In genomic region chr10:59336632-59337031, GRCh38 we compare ENCODE assay signal across 13 cellular contexts. TPM values are rescaled to one million over a fixed set of nuclear protein-coding genes. Genes with fewer than 3 reads are reported as not detected.
A peak's percentile ranks its signal among the peaks of the same experiment; 100 is the strongest.
DNase-seq lines count a peak whose midpoint lies in the region; ATAC-seq and TF ChIP-seq lines count a peak whose summit lies in the region.
"Had no signal": no experiment of that assay in that cellular context is flagged by ENCODE, and none has a peak within 500 bp of the region (broad histone marks: within the 10 kb centered on the region; RNA-seq: fewer than 3 reads in every experiment).

No MANE protein-coding gene starts in this region.

- DNase-seq in HT1080 (ENCODE audit: low read depth) (peak; percentile 54), dorsolateral prefrontal cortex (no peak), lower lobe of right lung (no peak), head of caudate nucleus (no peak), cerebellar nuclear complex (lab: John Stamatoyannopoulos, UW) (no peak)
- DNase-seq: activated CD4-positive, alpha-beta T cell treated with anti-CD3 and anti-CD28 coated beads for 4 hours; activated naive CD4-positive, alpha-beta T cell treated with anti-CD3 and anti-CD28 coated beads for 36 hours; KG1; stimulated activated CD4-positive, alpha-beta T cell treated with anti-CD3 and anti-CD28 coated beads, Interleukin-4, amount 100 ng/mL, for 4 hours had no signal

- H3K27ac ChIP-seq in dorsolateral prefrontal cortex = peak overlapping the region; percentile 68 to 100 (median 97)
- no peak overlapping the region for H3K27ac ChIP-seq in lower lobe of right lung
- peak overlapping the region; percentile 39 for H3K27ac ChIP-seq in subcutaneous abdominal adipose tissue (ENCODE audit: low read depth, low read length)

- H3K4me3 ChIP-seq in dorsolateral prefrontal cortex = no peak overlapping the region
- no peak overlapping the region for H3K4me3 ChIP-seq in lower lobe of right lung
- no peak overlapping the region for H3K4me3 ChIP-seq in subcutaneous abdominal adipose tissue (ENCODE audit: low read depth in 1 of 5, low read length in 5 of 5)
- H3K4me3 ChIP-seq: mucosa of descending colon had no signal

- H3K27me3 ChIP-seq in dorsolateral prefrontal cortex (no peaks in the 10 kb centered on the region), lower lobe of right lung (ENCODE audit: low read depth) (no peaks in the 10 kb centered on the region), subcutaneous abdominal adipose tissue (ENCODE audit: control insufficient read depth in 5 of 5, insufficient read depth in 4 of 5, low read length in 5 of 5) (no peaks in the 10 kb centered on the region)

- H3K36me3 ChIP-seq in lower lobe of right lung = no peaks in the 10 kb centered on the region
- H3K36me3 ChIP-seq in subcutaneous abdominal adipose tissue (ENCODE audit: control insufficient read depth in 5 of 5, insufficient read depth in 5 of 5, low read length in 5 of 5) = no peaks in the 10 kb centered on the region

- H3K9ac ChIP-seq in subcutaneous abdominal adipose tissue (ENCODE audit: low read length in 5 of 5) = no peak overlapping the region

- TF ChIP-seq CTCF in dorsolateral prefrontal cortex (IDR thresholded peaks at IDR 0.05 in 54 of 56, conservative IDR thresholded peaks at IDR 0.05 in 2 of 56; ENCODE audit: low read depth in 1 of 56, partially characterized antibody in 56 of 56) = peak in 4 of 56 donors; percentile 5 to 28 (median 12)
- no peak for TF ChIP-seq CTCF in lower lobe of right lung (IDR thresholded peaks at IDR 0.05)

- ATAC-seq in lower lobe of right lung = peak; percentile 61 to 82
- ATAC-seq in HG03378 (IDR thresholded peaks at IDR 0.05; ENCODE audit: unreplicated experiment) = no peak
- no peak for ATAC-seq in GM21390 (IDR thresholded peaks at IDR 0.05; ENCODE audit: unreplicated experiment)

- H3K4me1 ChIP-seq in lower lobe of right lung (peaks cover 8% of the 10 kb centered on the region), subcutaneous abdominal adipose tissue (ENCODE audit: control insufficient read depth in 5 of 5, insufficient read depth in 5 of 5, low read length in 5 of 5) (peaks cover 3 to 19% (median 14%) of the 10 kb centered on the region in 5 donors)

- H3K9me3 ChIP-seq in lower lobe of right lung = no peaks in the 10 kb centered on the region
- H3K9me3 ChIP-seq in subcutaneous abdominal adipose tissue (ENCODE audit: control insufficient read depth in 5 of 5, low read length in 5 of 5) = no peaks in the 10 kb centered on the region
- H3K9me3 ChIP-seq: mucosa of descending colon had no signal

- intact Hi-C loops in dorsolateral prefrontal cortex (cut with DNase I) (loop anchor here in 1 of 2 donors (5.0 kb wide), 1 partner anchor 94 kb away; no protein-coding TSS in a partner anchor), lower lobe of right lung (cut with DNase I) (no loop called here), head of caudate nucleus (cut with DNase I) (no loop called here)

RNA-seq across cellular contexts. Expression of gene FAM13C, which starts 25.7 kb away (rescaled TPM):
- 2.8 and 3.1 TPM in 2 replicates for total RNA-seq in HT1080 (2014; rRNA removed; shearing (Covaris generic))
- 1.3 and 1.4 TPM in 2 replicates for polyA plus RNA-seq in HT1080 (2015; cell fraction: cytosol; rRNA removed)
- polyA plus RNA-seq in HT1080 (2015; cell fraction: nucleus; rRNA removed) = 1.7 and 5.0 TPM in 2 replicates
- total RNA-seq in dorsolateral prefrontal cortex (100 to 1,000 TPM in 44 of 120 experiments, 10 to 100 TPM in 76; 54.6 to 219 (median 93.7) TPM), lower lobe of right lung (13.9 TPM)
- total RNA-seq: activated naive CD4-positive, alpha-beta T cell treated with anti-CD3 and anti-CD28 coated beads for 36 hours had no signal

Comparison
In these comparisons a context has a peak if more than half of its experiments do, and no peak if none do; other contexts are left out.
1. ATAC-seq: peak in lower lobe of right lung (2 of 2); none in HG03378 (single experiment) and GM21390 (single experiment).